In genomic region chr1:32247452-32247851, GRCh38 we compare ENCODE assay signal across 10 cellular contexts. TPM values are rescaled to one million over a fixed set of nuclear protein-coding genes. Genes with fewer than 3 reads are reported as not detected.
DNase-seq lines count a peak whose midpoint lies in the region; ATAC-seq and TF ChIP-seq lines count a peak whose summit lies in the region.
"Had no signal": no experiment of that assay in that cellular context is flagged by ENCODE, and none has a peak within 500 bp of the region (broad histone marks: within the 10 kb centered on the region; RNA-seq: fewer than 3 reads in every experiment).

No MANE protein-coding gene starts in this region.

- DNase-seq in H7 (peak; percentile 24), right cardiac atrium (peak in 2 of 3 donors; percentile 76), dorsolateral prefrontal cortex (no peak), GM03348 (ENCODE audit: low spot score) (no peak), H4 (ENCODE audit: low spot score) (no peak)
- no peak for DNase-seq in activated CD8-positive, alpha-beta T cell treated with anti-CD3 and anti-CD28 coated beads, Interleukin-2, amount 10 ng/mL, durations not matched to agents 7 days and 5 days
- DNase-seq in stimulated activated effector memory CD8-positive, alpha-beta T cell treated with anti-CD3 and anti-CD28 coated beads, Interleukin-12 subunit alpha, Interleukin-12 subunit beta, amount 100 ng/mL, for 72 hours (ENCODE audit: low spot score in 2 of 2), result no peak

- peaks cover 16% of the 10 kb centered on the region for H3K36me3 Mint-ChIP-seq in activated CD8-positive, alpha-beta T cell treated with anti-CD3 and anti-CD28 coated beads, Interleukin-2, amount 10 ng/mL, durations not matched to agents 7 days and 5 days (ENCODE audit: low read depth)
- peaks cover 28% of the 10 kb centered on the region for H3K36me3 Mint-ChIP-seq in stimulated activated effector memory CD8-positive, alpha-beta T cell treated with anti-CD3 and anti-CD28 coated beads, Interleukin-12 subunit alpha, Interleukin-12 subunit beta, amount 100 ng/mL, for 72 hours

- no peaks in the 10 kb centered on the region for H3K36me3 ChIP-seq in H7 (replicated peaks; ENCODE audit: control insufficient read depth, insufficient read depth, low read length)

- WGBS in right cardiac atrium, result 56% methylated on average over 12 of the region's 12 CpGs

- CTCF ChIA-PET in activated CD8-positive, alpha-beta T cell treated with anti-CD3 and anti-CD28 coated beads, Interleukin-2, amount 10 ng/mL, durations not matched to agents 7 days and 5 days (lab: Charles Lee), result interaction anchor here (1.0 to 6.1 kb wide), 22 partner anchors 8 to 115 kb away, joined by 3 to 66 read pairs (median 10); partner anchors contain the start of genes CCDC28B, EIF3I, HDAC1 and IQCC

- peak overlapping the region; percentile 95 for H3K27ac Mint-ChIP-seq in activated CD8-positive, alpha-beta T cell treated with anti-CD3 and anti-CD28 coated beads, Interleukin-2, amount 10 ng/mL, durations not matched to agents 7 days and 5 days
- H3K27ac Mint-ChIP-seq in stimulated activated effector memory CD8-positive, alpha-beta T cell treated with anti-CD3 and anti-CD28 coated beads, Interleukin-12 subunit alpha, Interleukin-12 subunit beta, amount 100 ng/mL, for 72 hours, result peak overlapping the region; percentile 96

- no peak for ATAC-seq in activated CD8-positive, alpha-beta T cell treated with anti-CD3 and anti-CD28 coated beads, Interleukin-2, amount 10 ng/mL, durations not matched to agents 7 days and 5 days
- ATAC-seq in right cardiac atrium, result peak; percentile 3
- ATAC-seq in stimulated activated effector memory CD8-positive, alpha-beta T cell treated with anti-CD3 and anti-CD28 coated beads, Interleukin-12 subunit alpha, Interleukin-12 subunit beta, amount 100 ng/mL, for 72 hours, result no peak
- ATAC-seq in HG02852 (IDR thresholded peaks at IDR 0.05; ENCODE audit: unreplicated experiment), result no peak

- peak overlapping the region; percentile 63 for H3K4me3 Mint-ChIP-seq in activated CD8-positive, alpha-beta T cell treated with anti-CD3 and anti-CD28 coated beads, Interleukin-2, amount 10 ng/mL, durations not matched to agents 7 days and 5 days
- H3K4me3 Mint-ChIP-seq in stimulated activated effector memory CD8-positive, alpha-beta T cell treated with anti-CD3 and anti-CD28 coated beads, Interleukin-12 subunit alpha, Interleukin-12 subunit beta, amount 100 ng/mL, for 72 hours, result peak overlapping the region; percentile 95

- H3K9me3 ChIP-seq in right cardiac atrium (ENCODE audit: control insufficient read depth, low read length), result no peaks in the 10 kb centered on the region

- no peak overlapping the region for H3K4me3 ChIP-seq in H7 (ENCODE audit: insufficient read depth, low read depth, low read length)
- no peak overlapping the region for H3K4me3 ChIP-seq in right cardiac atrium (ENCODE audit: low read length)
- no peak overlapping the region for H3K4me3 ChIP-seq in dorsolateral prefrontal cortex

- peaks cover 54% of the 10 kb centered on the region for H3K4me1 Mint-ChIP-seq in activated CD8-positive, alpha-beta T cell treated with anti-CD3 and anti-CD28 coated beads, Interleukin-2, amount 10 ng/mL, durations not matched to agents 7 days and 5 days (ENCODE audit: low read depth)
- peaks cover 57% of the 10 kb centered on the region for H3K4me1 Mint-ChIP-seq in stimulated activated effector memory CD8-positive, alpha-beta T cell treated with anti-CD3 and anti-CD28 coated beads, Interleukin-12 subunit alpha, Interleukin-12 subunit beta, amount 100 ng/mL, for 72 hours

- H3K27me3 ChIP-seq in H7 (ENCODE audit: control insufficient read depth, insufficient read depth, low read length), result no peaks in the 10 kb centered on the region
- no peaks in the 10 kb centered on the region for H3K27me3 ChIP-seq in right cardiac atrium (ENCODE audit: control insufficient read depth, insufficient read depth)
- no peaks in the 10 kb centered on the region for H3K27me3 ChIP-seq in dorsolateral prefrontal cortex

- H3K4me1 ChIP-seq in right cardiac atrium (ENCODE audit: control insufficient read depth, insufficient read depth, low read length), result peaks cover 5% of the 10 kb centered on the region

- H3K9me3 Mint-ChIP-seq in activated CD8-positive, alpha-beta T cell treated with anti-CD3 and anti-CD28 coated beads, Interleukin-2, amount 10 ng/mL, durations not matched to agents 7 days and 5 days (ENCODE audit: insufficient read depth), result no peaks in the 10 kb centered on the region
- no peaks in the 10 kb centered on the region for H3K9me3 Mint-ChIP-seq in stimulated activated effector memory CD8-positive, alpha-beta T cell treated with anti-CD3 and anti-CD28 coated beads, Interleukin-12 subunit alpha, Interleukin-12 subunit beta, amount 100 ng/mL, for 72 hours
- H3K9me3 Mint-ChIP-seq: activated T-cell treated with anti-CD3 and anti-CD28 coated beads, Interleukin-2, amount 50 U/mL, for 4 hours had no signal

- intact Hi-C loops in right cardiac atrium (cut with DNase I), result loop anchor here in 1 of 4 donors (10.0 kb wide), 1 partner anchor 47 kb away; the partner anchor contains the start of gene HDAC1
- intact Hi-C loops in dorsolateral prefrontal cortex (cut with DNase I), result no loop called here

- POLR2A ChIA-PET in activated CD8-positive, alpha-beta T cell treated with anti-CD3 and anti-CD28 coated beads, Interleukin-2, amount 10 ng/mL, durations not matched to agents 7 days and 5 days (lab: Charles Lee), result interaction anchor here (0.6 to 2.2 kb wide), 3 partner anchors 50 to 404 kb away, joined by 3 to 7 read pairs (median 4); partner anchors contain the start of genes RBBP4 and TXLNA

- no peaks in the 10 kb centered on the region for H3K27me3 Mint-ChIP-seq in activated CD8-positive, alpha-beta T cell treated with anti-CD3 and anti-CD28 coated beads, Interleukin-2, amount 10 ng/mL, durations not matched to agents 7 days and 5 days (ENCODE audit: low read depth)

- no peak for TF ChIP-seq CTCF in dorsolateral prefrontal cortex (IDR thresholded peaks at IDR 0.05 in 54 of 56, conservative IDR thresholded peaks at IDR 0.05 in 2 of 56; ENCODE audit: low read depth in 1 of 56, partially characterized antibody in 56 of 56)

- H3K27ac ChIP-seq in right cardiac atrium (ENCODE audit: low read length), result peak overlapping the region; percentile 80
- peak overlapping the region in 17 of 59 donors; percentile 8 to 60 (median 27) for H3K27ac ChIP-seq in dorsolateral prefrontal cortex

RNA-seq across cellular contexts. Expression of gene FAM167B, which starts 0.4 kb away (rescaled TPM):
- total RNA-seq in H7 (2014; rRNA removed; shearing (Covaris generic)), result 3.1 and 4.1 TPM in 2 replicates
- under 1 TPM; 0.78 to 0.90 TPM for total RNA-seq in activated CD8-positive, alpha-beta T cell treated with anti-CD3 and anti-CD28 coated beads, Interleukin-2, amount 10 ng/mL, durations not matched to agents 7 days and 5 days
- 1 to 10 TPM; 2.0 to 4.4 (median 3.8) TPM for total RNA-seq in right cardiac atrium
- 6.5 TPM for polyA plus RNA-seq in right cardiac atrium
- 1 to 10 TPM in 82 of 120 experiments, under 1 TPM in 21, not detected in 17; 0.54 to 8.7 (median 1.7) TPM for total RNA-seq in dorsolateral prefrontal cortex
- total RNA-seq in H4 (2014; rRNA removed; shearing (Covaris generic)), result 0.56 TPM in 1 of 2 replicates, not detected in the other

RNA-seq across cellular contexts. Expression of gene LCK, which starts 3.6 kb away (rescaled TPM):
- 70.5 and 75.8 TPM in 2 replicates for total RNA-seq in H7 (2014; rRNA removed; shearing (Covaris generic))
- 100 to 1,000 TPM; 464 to 488 TPM for total RNA-seq in activated CD8-positive, alpha-beta T cell treated with anti-CD3 and anti-CD28 coated beads, Interleukin-2, amount 10 ng/mL, durations not matched to agents 7 days and 5 days
- total RNA-seq in right cardiac atrium (1 to 10 TPM in 3 of 4 donors, under 1 TPM in 1; 0.23 to 2.4 (median 1.3) TPM), dorsolateral prefrontal cortex (1 to 10 TPM in 5 of 120 experiments, under 1 TPM in 24, not detected in 91; 0.19 to 2.1 (median 0.52) TPM)
- polyA plus RNA-seq in right cardiac atrium, result 0.41 TPM
- not detected in 2 replicates for total RNA-seq in H4 (2014; rRNA removed; shearing (Covaris generic))

RNA-seq across cellular contexts. Expression of gene EIF3I, which starts 25.2 kb away (rescaled TPM):
- total RNA-seq in H7 (2014; rRNA removed; shearing (Covaris generic)), result 458 and 547 TPM in 2 replicates
- total RNA-seq in activated CD8-positive, alpha-beta T cell treated with anti-CD3 and anti-CD28 coated beads, Interleukin-2, amount 10 ng/mL, durations not matched to agents 7 days and 5 days, result 100 to 1,000 TPM; 194 to 196 TPM
- total RNA-seq in right cardiac atrium, result 100 to 1,000 TPM in 1 of 4 donors, 10 to 100 TPM in 3; 99.2 to 104 (median 99.8) TPM
- 127 TPM for polyA plus RNA-seq in right cardiac atrium
- total RNA-seq in dorsolateral prefrontal cortex, result 100 to 1,000 TPM in 37 of 120 experiments, 10 to 100 TPM in 83; 71.7 to 128 (median 95.7) TPM
- total RNA-seq in H4 (2014; rRNA removed; shearing (Covaris generic)), result 619 and 664 TPM in 2 replicates

RNA-seq across cellular contexts. Expression of gene TMEM234, which starts 25.3 kb away (rescaled TPM):
- total RNA-seq in H7 (2014; rRNA removed; shearing (Covaris generic)), result 11.8 and 16.3 TPM in 2 replicates
- 10 to 100 TPM; 10.6 TPM for total RNA-seq in activated CD8-positive, alpha-beta T cell treated with anti-CD3 and anti-CD28 coated beads, Interleukin-2, amount 10 ng/mL, durations not matched to agents 7 days and 5 days
- 10 to 100 TPM in 3 of 4 donors, 1 to 10 TPM in 1; 9.1 to 14.4 (median 13.9) TPM for total RNA-seq in right cardiac atrium
- polyA plus RNA-seq in right cardiac atrium, result 13.6 TPM
- total RNA-seq in dorsolateral prefrontal cortex, result 10 to 100 TPM; 16.0 to 39.7 (median 25.8) TPM
- 3.5 and 8.1 TPM in 2 replicates for total RNA-seq in H4 (2014; rRNA removed; shearing (Covaris generic))

RNA-seq across cellular contexts. Expression of gene DCDC2B, which starts 38.6 kb away (rescaled TPM):
- not detected in 2 replicates for total RNA-seq in H7 (2014; rRNA removed; shearing (Covaris generic))
- not detected for total RNA-seq in activated CD8-positive, alpha-beta T cell treated with anti-CD3 and anti-CD28 coated beads, Interleukin-2, amount 10 ng/mL, durations not matched to agents 7 days and 5 days
- total RNA-seq in right cardiac atrium (not detected), dorsolateral prefrontal cortex (under 1 TPM in 2 of 120 experiments, not detected in 118; 0.35 to 0.43 TPM)
- polyA plus RNA-seq in right cardiac atrium, result 0.05 TPM
- total RNA-seq in H4 (2014; rRNA removed; shearing (Covaris generic)), result not detected in 2 replicates
- total RNA-seq: activated T-cell treated with anti-CD3 and anti-CD28 coated beads, Interleukin-2, amount 50 U/mL, for 4 hours; pulmonary artery endothelial cell had no signal

Comparison
In these comparisons a context has a peak if more than half of its experiments do, and no peak if none do; other contexts are left out.
1. DNase-seq: peak in H7 (single experiment) and right cardiac atrium (2 of 3); none in activated CD8-positive, alpha-beta T cell treated with anti-CD3 and anti-CD28 coated beads, Interleukin-2, amount 10 ng/mL, durations not matched to agents 7 days and 5 days (single experiment), stimulated activated effector memory CD8-positive, alpha-beta T cell treated with anti-CD3 and anti-CD28 coated beads, Interleukin-12 subunit alpha, Interleukin-12 subunit beta, amount 100 ng/mL, for 72 hours (0 of 2), dorsolateral prefrontal cortex (0 of 10), GM03348 (single experiment) and H4 (single experiment).
2. ATAC-seq: peak in right cardiac atrium (2 of 2); none in activated CD8-positive, alpha-beta T cell treated with anti-CD3 and anti-CD28 coated beads, Interleukin-2, amount 10 ng/mL, durations not matched to agents 7 days and 5 days (single experiment), stimulated activated effector memory CD8-positive, alpha-beta T cell treated with anti-CD3 and anti-CD28 coated beads, Interleukin-12 subunit alpha, Interleukin-12 subunit beta, amount 100 ng/mL, for 72 hours (single experiment) and HG02852 (single experiment).
3. RNA of gene LCK, which starts 3.6 kb away (total RNA-seq): 464 to 488 TPM in activated CD8-positive, alpha-beta T cell treated with anti-CD3 and anti-CD28 coated beads, Interleukin-2, amount 10 ng/mL, durations not matched to agents 7 days and 5 days and 70.5 to 75.8 TPM in H7; 0.23 to 2.4 TPM in right cardiac atrium, 0.19 to 2.1 TPM in dorsolateral prefrontal cortex and not detected in H4; every median in the first group is over 10 times any median in the second.